In the genomic region with DNA sequence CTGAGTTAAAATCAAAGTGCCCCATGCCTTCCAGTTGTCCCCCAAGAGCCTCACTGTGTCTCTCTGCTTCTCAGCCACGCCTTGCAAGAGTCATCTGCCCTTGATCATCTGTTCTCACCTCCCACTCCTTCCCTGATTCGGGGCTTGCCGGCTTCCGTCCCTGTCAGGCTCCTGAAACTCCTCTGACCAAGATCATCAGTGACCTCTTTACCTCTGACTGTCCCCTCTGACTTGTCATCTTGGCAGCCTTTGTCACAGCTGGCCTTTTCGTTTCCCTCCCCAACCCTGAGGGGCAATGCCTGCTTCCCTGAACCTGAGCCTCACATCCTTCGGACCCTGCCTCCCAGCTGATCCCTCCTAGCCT, we compare ENCODE assay signal across 1 cellular context.
TF ChIP-seq lines count a peak whose summit lies in the region.

No MANE protein-coding gene starts in this region.

TF ChIP-seq in K562, 482 proteins besides CTCF, POLR2A, EP300 and RAD21 (continued from another document and continues in another):
- TF ChIP-seq, protein P1, sequence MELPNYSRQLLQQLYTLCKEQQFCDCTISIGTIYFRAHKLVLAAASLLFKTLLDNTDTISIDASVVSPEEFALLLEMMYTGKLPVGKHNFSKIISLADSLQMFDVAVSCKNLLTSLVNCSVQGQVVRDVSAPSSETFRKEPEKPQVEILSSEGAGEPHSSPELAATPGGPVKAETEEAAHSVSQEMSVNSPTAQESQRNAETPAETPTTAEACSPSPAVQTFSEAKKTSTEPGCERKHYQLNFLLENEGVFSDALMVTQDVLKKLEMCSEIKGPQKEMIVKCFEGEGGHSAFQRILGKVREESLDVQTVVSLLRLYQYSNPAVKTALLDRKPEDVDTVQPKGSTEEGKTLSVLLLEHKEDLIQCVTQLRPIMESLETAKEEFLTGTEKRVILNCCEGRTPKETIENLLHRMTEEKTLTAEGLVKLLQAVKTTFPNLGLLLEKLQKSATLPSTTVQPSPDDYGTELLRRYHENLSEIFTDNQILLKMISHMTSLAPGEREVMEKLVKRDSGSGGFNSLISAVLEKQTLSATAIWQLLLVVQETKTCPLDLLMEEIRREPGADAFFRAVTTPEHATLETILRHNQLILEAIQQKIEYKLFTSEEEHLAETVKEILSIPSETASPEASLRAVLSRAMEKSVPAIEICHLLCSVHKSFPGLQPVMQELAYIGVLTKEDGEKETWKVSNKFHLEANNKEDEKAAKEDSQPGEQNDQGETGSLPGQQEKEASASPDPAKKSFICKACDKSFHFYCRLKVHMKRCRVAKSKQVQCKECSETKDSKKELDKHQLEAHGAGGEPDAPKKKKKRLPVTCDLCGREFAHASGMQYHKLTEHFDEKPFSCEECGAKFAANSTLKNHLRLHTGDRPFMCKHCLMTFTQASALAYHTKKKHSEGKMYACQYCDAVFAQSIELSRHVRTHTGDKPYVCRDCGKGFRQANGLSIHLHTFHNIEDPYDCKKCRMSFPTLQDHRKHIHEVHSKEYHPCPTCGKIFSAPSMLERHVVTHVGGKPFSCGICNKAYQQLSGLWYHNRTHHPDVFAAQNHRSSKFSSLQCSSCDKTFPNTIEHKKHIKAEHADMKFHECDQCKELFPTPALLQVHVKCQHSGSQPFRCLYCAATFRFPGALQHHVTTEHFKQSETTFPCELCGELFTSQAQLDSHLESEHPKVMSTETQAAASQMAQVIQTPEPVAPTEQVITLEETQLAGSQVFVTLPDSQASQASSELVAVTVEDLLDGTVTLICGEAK (IDR thresholded peaks at IDR 0.05), result no peak
- TF ChIP-seq, protein P1 (CRISPR knock-in tag; IDR thresholded peaks at IDR 0.05), result no peak
- TF ChIP-seq TBP (optimal IDR thresholded peaks at IDR 0.05; ENCODE audit: low read depth, low read length), result no peak
- TF ChIP-seq ZC3H11A (IDR thresholded peaks at IDR 0.05; ENCODE audit: low read depth, low read length), result no peak
- TF ChIP-seq CC2D1A (IDR thresholded peaks at IDR 0.05), result no peak
- no peak for TF ChIP-seq FOSL1 (tag; conservative IDR thresholded peaks at IDR 0.05)
- TF ChIP-seq, protein P2, sequence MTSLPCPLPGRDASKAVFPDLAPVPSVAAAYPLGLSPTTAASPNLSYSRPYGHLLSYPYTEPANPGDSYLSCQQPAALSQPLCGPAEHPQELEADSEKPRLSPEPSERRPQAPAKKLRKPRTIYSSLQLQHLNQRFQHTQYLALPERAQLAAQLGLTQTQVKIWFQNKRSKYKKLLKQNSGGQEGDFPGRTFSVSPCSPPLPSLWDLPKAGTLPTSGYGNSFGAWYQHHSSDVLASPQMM (CRISPR knock-in tag; IDR thresholded peaks at IDR 0.05), result no peak
- TF ChIP-seq SAFB (IDR thresholded peaks at IDR 0.05; ENCODE audit: borderline replicate concordance, low read depth, low read length), result no peak
- no peak for TF ChIP-seq NR2C2 (CRISPR knock-in tag; IDR thresholded peaks at IDR 0.05)
- 0 out of 2 replicates have a peak, but pooled peaks have one; percentile 14 for TF ChIP-seq NR2C2 (tag; IDR thresholded peaks at IDR 0.05)
- TF ChIP-seq, protein P3, sequence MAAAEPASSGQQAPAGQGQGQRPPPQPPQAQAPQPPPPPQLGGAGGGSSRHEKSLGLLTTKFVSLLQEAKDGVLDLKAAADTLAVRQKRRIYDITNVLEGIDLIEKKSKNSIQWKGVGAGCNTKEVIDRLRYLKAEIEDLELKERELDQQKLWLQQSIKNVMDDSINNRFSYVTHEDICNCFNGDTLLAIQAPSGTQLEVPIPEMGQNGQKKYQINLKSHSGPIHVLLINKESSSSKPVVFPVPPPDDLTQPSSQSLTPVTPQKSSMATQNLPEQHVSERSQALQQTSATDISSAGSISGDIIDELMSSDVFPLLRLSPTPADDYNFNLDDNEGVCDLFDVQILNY (CRISPR knock-in tag; IDR thresholded peaks at IDR 0.05), result no peak
- TF ChIP-seq TCF3 (CRISPR knock-in tag; IDR thresholded peaks at IDR 0.05), result no peak
- no peak for TF ChIP-seq NCOA2 (IDR thresholded peaks at IDR 0.05; ENCODE audit: partially characterized antibody in 2 of 2)
- no peak for TF ChIP-seq HNRNPL (IDR thresholded peaks at IDR 0.05; ENCODE audit: low read depth, low read length)
- no peak for TF ChIP-seq CREB1 (IDR thresholded peaks at IDR 0.05)
- no peak for TF ChIP-seq CREB1 (CRISPR knock-in tag; IDR thresholded peaks at IDR 0.05)
- TF ChIP-seq CBFA2T3 (IDR thresholded peaks at IDR 0.05), result peak; percentile 46
- TF ChIP-seq, protein P4, sequence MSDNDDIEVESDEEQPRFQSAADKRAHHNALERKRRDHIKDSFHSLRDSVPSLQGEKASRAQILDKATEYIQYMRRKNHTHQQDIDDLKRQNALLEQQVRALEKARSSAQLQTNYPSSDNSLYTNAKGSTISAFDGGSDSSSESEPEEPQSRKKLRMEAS (CRISPR knock-in tag; IDR thresholded peaks at IDR 0.05), result no peak
- TF ChIP-seq ARHGAP35 (IDR thresholded peaks at IDR 0.05; ENCODE audit: partially characterized antibody), result no peak
- no peak for TF ChIP-seq LEF1 (IDR thresholded peaks at IDR 0.05)
- no peak for TF ChIP-seq ZNF133 (CRISPR knock-in tag; IDR thresholded peaks at IDR 0.05)
- no peak for TF ChIP-seq ETS2 (tag; IDR thresholded peaks at IDR 0.05; ENCODE audit: borderline replicate concordance, poor library complexity, severe bottlenecking)
- TF ChIP-seq NFE2L1 (tag; IDR thresholded peaks at IDR 0.05; ENCODE audit: borderline replicate concordance, low read depth), result no peak
- no peak for TF ChIP-seq ZC3H8 (IDR thresholded peaks at IDR 0.05)
- TF ChIP-seq, protein P5, sequence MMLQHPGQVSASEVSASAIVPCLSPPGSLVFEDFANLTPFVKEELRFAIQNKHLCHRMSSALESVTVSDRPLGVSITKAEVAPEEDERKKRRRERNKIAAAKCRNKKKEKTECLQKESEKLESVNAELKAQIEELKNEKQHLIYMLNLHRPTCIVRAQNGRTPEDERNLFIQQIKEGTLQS (IDR thresholded peaks at IDR 0.05), result no peak
- TF ChIP-seq, protein P5 (CRISPR knock-in tag; conservative IDR thresholded peaks at IDR 0.05), result no peak
- no peak for TF ChIP-seq IRF2 (CRISPR knock-in tag; IDR thresholded peaks at IDR 0.05)
- no peak for TF ChIP-seq HCFC1 (IDR thresholded peaks at IDR 0.05; ENCODE audit: low read depth, low read length)
- TF ChIP-seq, protein P6, sequence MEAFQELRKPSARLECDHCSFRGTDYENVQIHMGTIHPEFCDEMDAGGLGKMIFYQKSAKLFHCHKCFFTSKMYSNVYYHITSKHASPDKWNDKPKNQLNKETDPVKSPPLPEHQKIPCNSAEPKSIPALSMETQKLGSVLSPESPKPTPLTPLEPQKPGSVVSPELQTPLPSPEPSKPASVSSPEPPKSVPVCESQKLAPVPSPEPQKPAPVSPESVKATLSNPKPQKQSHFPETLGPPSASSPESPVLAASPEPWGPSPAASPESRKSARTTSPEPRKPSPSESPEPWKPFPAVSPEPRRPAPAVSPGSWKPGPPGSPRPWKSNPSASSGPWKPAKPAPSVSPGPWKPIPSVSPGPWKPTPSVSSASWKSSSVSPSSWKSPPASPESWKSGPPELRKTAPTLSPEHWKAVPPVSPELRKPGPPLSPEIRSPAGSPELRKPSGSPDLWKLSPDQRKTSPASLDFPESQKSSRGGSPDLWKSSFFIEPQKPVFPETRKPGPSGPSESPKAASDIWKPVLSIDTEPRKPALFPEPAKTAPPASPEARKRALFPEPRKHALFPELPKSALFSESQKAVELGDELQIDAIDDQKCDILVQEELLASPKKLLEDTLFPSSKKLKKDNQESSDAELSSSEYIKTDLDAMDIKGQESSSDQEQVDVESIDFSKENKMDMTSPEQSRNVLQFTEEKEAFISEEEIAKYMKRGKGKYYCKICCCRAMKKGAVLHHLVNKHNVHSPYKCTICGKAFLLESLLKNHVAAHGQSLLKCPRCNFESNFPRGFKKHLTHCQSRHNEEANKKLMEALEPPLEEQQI (IDR thresholded peaks at IDR 0.05), result no peak
- TF ChIP-seq CEBPG (CRISPR knock-in tag; IDR thresholded peaks at IDR 0.05), result no peak
- no peak for TF ChIP-seq CEBPG (tag; conservative IDR thresholded peaks at IDR 0.05 in 1 of 2, IDR thresholded peaks at IDR 0.05 in 1 of 2)
- TF ChIP-seq KHSRP (IDR thresholded peaks at IDR 0.05), result no peak
- TF ChIP-seq ARID2 (IDR thresholded peaks at IDR 0.05), result no peak
- TF ChIP-seq MCM3 (IDR thresholded peaks at IDR 0.05), result no peak
- TF ChIP-seq DMBX1 (CRISPR knock-in tag; IDR thresholded peaks at IDR 0.05; ENCODE audit: borderline replicate concordance), result no peak
- no peak for TF ChIP-seq MYC (IDR thresholded peaks at IDR 0.05; ENCODE audit: low read depth, low read length)
- no peak for TF ChIP-seq MYC (CRISPR knock-in tag; IDR thresholded peaks at IDR 0.05; ENCODE audit: borderline replicate concordance, low read depth)
- TF ChIP-seq, protein P7, sequence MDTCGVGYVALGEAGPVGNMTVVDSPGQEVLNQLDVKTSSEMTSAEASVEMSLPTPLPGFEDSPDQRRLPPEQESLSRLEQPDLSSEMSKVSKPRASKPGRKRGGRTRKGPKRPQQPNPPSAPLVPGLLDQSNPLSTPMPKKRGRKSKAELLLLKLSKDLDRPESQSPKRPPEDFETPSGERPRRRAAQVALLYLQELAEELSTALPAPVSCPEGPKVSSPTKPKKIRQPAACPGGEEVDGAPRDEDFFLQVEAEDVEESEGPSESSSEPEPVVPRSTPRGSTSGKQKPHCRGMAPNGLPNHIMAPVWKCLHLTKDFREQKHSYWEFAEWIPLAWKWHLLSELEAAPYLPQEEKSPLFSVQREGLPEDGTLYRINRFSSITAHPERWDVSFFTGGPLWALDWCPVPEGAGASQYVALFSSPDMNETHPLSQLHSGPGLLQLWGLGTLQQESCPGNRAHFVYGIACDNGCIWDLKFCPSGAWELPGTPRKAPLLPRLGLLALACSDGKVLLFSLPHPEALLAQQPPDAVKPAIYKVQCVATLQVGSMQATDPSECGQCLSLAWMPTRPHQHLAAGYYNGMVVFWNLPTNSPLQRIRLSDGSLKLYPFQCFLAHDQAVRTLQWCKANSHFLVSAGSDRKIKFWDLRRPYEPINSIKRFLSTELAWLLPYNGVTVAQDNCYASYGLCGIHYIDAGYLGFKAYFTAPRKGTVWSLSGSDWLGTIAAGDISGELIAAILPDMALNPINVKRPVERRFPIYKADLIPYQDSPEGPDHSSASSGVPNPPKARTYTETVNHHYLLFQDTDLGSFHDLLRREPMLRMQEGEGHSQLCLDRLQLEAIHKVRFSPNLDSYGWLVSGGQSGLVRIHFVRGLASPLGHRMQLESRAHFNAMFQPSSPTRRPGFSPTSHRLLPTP (IDR thresholded peaks at IDR 0.05; ENCODE audit: borderline replicate concordance, extremely low read depth, insufficient read length), result no peak
- TF ChIP-seq MTF1 (CRISPR knock-in tag; IDR thresholded peaks at IDR 0.05; ENCODE audit: borderline replicate concordance), result no peak
- TF ChIP-seq, protein P8, sequence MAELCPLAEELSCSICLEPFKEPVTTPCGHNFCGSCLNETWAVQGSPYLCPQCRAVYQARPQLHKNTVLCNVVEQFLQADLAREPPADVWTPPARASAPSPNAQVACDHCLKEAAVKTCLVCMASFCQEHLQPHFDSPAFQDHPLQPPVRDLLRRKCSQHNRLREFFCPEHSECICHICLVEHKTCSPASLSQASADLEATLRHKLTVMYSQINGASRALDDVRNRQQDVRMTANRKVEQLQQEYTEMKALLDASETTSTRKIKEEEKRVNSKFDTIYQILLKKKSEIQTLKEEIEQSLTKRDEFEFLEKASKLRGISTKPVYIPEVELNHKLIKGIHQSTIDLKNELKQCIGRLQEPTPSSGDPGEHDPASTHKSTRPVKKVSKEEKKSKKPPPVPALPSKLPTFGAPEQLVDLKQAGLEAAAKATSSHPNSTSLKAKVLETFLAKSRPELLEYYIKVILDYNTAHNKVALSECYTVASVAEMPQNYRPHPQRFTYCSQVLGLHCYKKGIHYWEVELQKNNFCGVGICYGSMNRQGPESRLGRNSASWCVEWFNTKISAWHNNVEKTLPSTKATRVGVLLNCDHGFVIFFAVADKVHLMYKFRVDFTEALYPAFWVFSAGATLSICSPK (IDR thresholded peaks at IDR 0.05; ENCODE audit: borderline replicate concordance), result no peak
- TF ChIP-seq ZNF232 (CRISPR knock-in tag; IDR thresholded peaks at IDR 0.05), result no peak
- TF ChIP-seq, protein P9, sequence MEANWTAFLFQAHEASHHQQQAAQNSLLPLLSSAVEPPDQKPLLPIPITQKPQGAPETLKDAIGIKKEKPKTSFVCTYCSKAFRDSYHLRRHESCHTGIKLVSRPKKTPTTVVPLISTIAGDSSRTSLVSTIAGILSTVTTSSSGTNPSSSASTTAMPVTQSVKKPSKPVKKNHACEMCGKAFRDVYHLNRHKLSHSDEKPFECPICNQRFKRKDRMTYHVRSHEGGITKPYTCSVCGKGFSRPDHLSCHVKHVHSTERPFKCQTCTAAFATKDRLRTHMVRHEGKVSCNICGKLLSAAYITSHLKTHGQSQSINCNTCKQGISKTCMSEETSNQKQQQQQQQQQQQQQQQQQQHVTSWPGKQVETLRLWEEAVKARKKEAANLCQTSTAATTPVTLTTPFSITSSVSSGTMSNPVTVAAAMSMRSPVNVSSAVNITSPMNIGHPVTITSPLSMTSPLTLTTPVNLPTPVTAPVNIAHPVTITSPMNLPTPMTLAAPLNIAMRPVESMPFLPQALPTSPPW (CRISPR knock-in tag; IDR thresholded peaks at IDR 0.05), result 0 out of 2 replicates have a peak, but pooled peaks have one; percentile 6
- TF ChIP-seq SRSF3 (IDR thresholded peaks at IDR 0.05; ENCODE audit: insufficient read depth, low read length), result no peak
- no peak for TF ChIP-seq CBX8 (IDR thresholded peaks at IDR 0.05; ENCODE audit: borderline replicate concordance, extremely low read depth, low read depth, low read length, poor library complexity, severe bottlenecking)
- TF ChIP-seq CAMTA2 (CRISPR knock-in tag; conservative IDR thresholded peaks at IDR 0.05), result no peak
- TF ChIP-seq CBFA2T2 (conservative IDR thresholded peaks at IDR 0.05), result peak; percentile 34
